In genomic region chr1:24018611-24019580, GRCh38 we compare ENCODE assay signal across 8 cellular contexts. TPM values are rescaled to one million over a fixed set of nuclear protein-coding genes. Genes with fewer than 3 reads are reported as not detected.
DNase-seq lines count a peak whose midpoint lies in the region; ATAC-seq, FAIRE-seq and TF ChIP-seq lines count a peak whose summit lies in the region.

No MANE protein-coding gene starts in this region.

- no peak overlapping the region for H2AFZ ChIP-seq in smooth muscle cell (ENCODE audit: low read depth)

- no peak overlapping the region for H3K4me3 Mint-ChIP-seq in activated T-cell treated with anti-CD3 and anti-CD28 coated beads, Interleukin-2, amount 50 U/mL, for 4 hours

- H3K36me3 ChIP-seq in kidney (ENCODE audit: control insufficient read depth in 1 of 2, insufficient read depth in 2 of 2, low read length in 2 of 2): no peaks in the 10 kb centered on the region
- no peaks in the 10 kb centered on the region for H3K36me3 ChIP-seq in smooth muscle cell (ENCODE audit: low read depth)

- H3K9me3 Mint-ChIP-seq in activated T-cell treated with anti-CD3 and anti-CD28 coated beads, Interleukin-2, amount 50 U/mL, for 4 hours: no peaks in the 10 kb centered on the region

- FAIRE-seq in kidney (lab: Jason Lieb, UNC): peak; percentile 66

- no peak for TF ChIP-seq CTCF in LNCaP clone FGC (IDR thresholded peaks at IDR 0.05; ENCODE audit: control insufficient read depth, extremely low read depth, insufficient read depth)
- no peak for TF ChIP-seq CTCF in cardiac fibroblast (IDR thresholded peaks at IDR 0.05; ENCODE audit: low read depth, low read length)
- TF ChIP-seq CTCF in kidney (IDR thresholded peaks at IDR 0.05; ENCODE audit: borderline replicate concordance, extremely low read depth, insufficient read depth): no peak
- TF ChIP-seq CTCF in smooth muscle cell (IDR thresholded peaks at IDR 0.05; ENCODE audit: borderline replicate concordance, insufficient read depth, poor library complexity, severe bottlenecking): no peak

- no peak for ATAC-seq in activated T-cell treated with anti-CD3 and anti-CD28 coated beads, Interleukin-2, amount 50 U/mL, for 4 hours

- no peaks in the 10 kb centered on the region for H3K27me3 ChIP-seq in smooth muscle cell (ENCODE audit: low read depth)

- H3K4me1 ChIP-seq in kidney (ENCODE audit: control insufficient read depth in 1 of 2, insufficient read depth in 1 of 2, low read depth in 1 of 2, low read length in 2 of 2) (peaks cover 14 to 26% of the 10 kb centered on the region in 2 donors), smooth muscle cell (ENCODE audit: low read depth) (peaks cover 3% of the 10 kb centered on the region)

- H3K79me2 ChIP-seq in smooth muscle cell (ENCODE audit: low read depth): no peaks in the 10 kb centered on the region

- H4K20me1 ChIP-seq in smooth muscle cell (ENCODE audit: low read depth): no peaks in the 10 kb centered on the region

- H3K4me3 ChIP-seq in LNCaP clone FGC (ENCODE audit: low read depth, low read length): no peak overlapping the region
- peak overlapping the region in 1 of 2 donors; percentile 7 for H3K4me3 ChIP-seq in cardiac fibroblast (replicated peaks in 1 of 2; ENCODE audit: low read depth in 2 of 2, low read length in 2 of 2)
- peak overlapping the region in 1 of 2 donors; percentile 39 for H3K4me3 ChIP-seq in kidney (ENCODE audit: low read length in 2 of 2)
- H3K4me3 ChIP-seq in smooth muscle cell: no peak overlapping the region

- H3K36me3 Mint-ChIP-seq in activated T-cell treated with anti-CD3 and anti-CD28 coated beads, Interleukin-2, amount 50 U/mL, for 4 hours (ENCODE audit: insufficient read depth): no peaks in the 10 kb centered on the region

- peak overlapping the region; percentile 77 for H3K4me2 ChIP-seq in smooth muscle cell

- H3K9me3 ChIP-seq in kidney (ENCODE audit: control insufficient read depth in 1 of 2, low read length in 2 of 2): no peaks in the 10 kb centered on the region
- H3K9me3 ChIP-seq in smooth muscle cell (replicated peaks; ENCODE audit: low read depth): no peaks in the 10 kb centered on the region

- peaks cover 8% of the 10 kb centered on the region for H3F3A ChIP-seq in smooth muscle cell (ENCODE audit: low read depth)

- in situ Hi-C loops in ACHN (cut with HindIII; ENCODE audit: low pct_ligation_motif_present, low pct_unique_long_range_greater_than_20kb, low sequenced_read_pairs): loop anchor here (10.0 kb wide), 1 partner anchor 54 kb away; no protein-coding TSS in a partner anchor

- H3K9ac ChIP-seq in kidney (ENCODE audit: low read length in 2 of 2) (peak overlapping the region; percentile 7 to 56), smooth muscle cell (ENCODE audit: low read depth) (peak overlapping the region; percentile 77)

- H3K4me1 Mint-ChIP-seq in activated T-cell treated with anti-CD3 and anti-CD28 coated beads, Interleukin-2, amount 50 U/mL, for 4 hours (ENCODE audit: low read depth): no peaks in the 10 kb centered on the region

- H3K27me3 Mint-ChIP-seq in activated T-cell treated with anti-CD3 and anti-CD28 coated beads, Interleukin-2, amount 50 U/mL, for 4 hours (ENCODE audit: low read depth): no peaks in the 10 kb centered on the region

- peak; percentile 97 for DNase-seq in ACHN
- DNase-seq in LNCaP clone FGC (ENCODE audit: low read depth): peak; percentile 90
- DNase-seq in cardiac fibroblast (ENCODE audit: low read depth in 2 of 2): peak; percentile 100
- peak; percentile 97 for DNase-seq in kidney
- peak; percentile 73 for DNase-seq in smooth muscle cell (lab: John Stamatoyannopoulos, UW; ENCODE audit: unreplicated experiment)
- DNase-seq in activated T-cell treated with anti-CD3 and anti-CD28 coated beads, Interleukin-2, amount 50 U/mL, for 4 hours: no peak
- no peak for DNase-seq in activated CD4-positive, CD25-positive, alpha-beta regulatory T cell treated with anti-CD3 and anti-CD28 coated beads, Interleukin-2, amount 50 U/mL, for 72 hours
- no peak for DNase-seq in T-helper 1 cell

- intact Hi-C loops in kidney (cut with DNase I): no loop called here

- WGBS in smooth muscle cell (ENCODE audit: low lambda C conversion rate): 44% methylated on average over 20 of the region's 20 CpGs

- H3K27ac ChIP-seq in kidney (ENCODE audit: low read depth in 2 of 2, low read length in 2 of 2) (peak overlapping the region; percentile 82 to 96), smooth muscle cell (ENCODE audit: low read depth) (peak overlapping the region; percentile 91)

RNA-seq across cellular contexts. Expression of gene SRSF10, which starts 38.8 kb away (rescaled TPM):
- total RNA-seq in kidney: 96.2 TPM
- polyA plus RNA-seq in kidney (ENCODE audit: insufficient read depth, low read depth, low replicate concordance): 48.5 TPM
- total RNA-seq in smooth muscle cell: 93.7 and 111 TPM in 2 replicates
- 86.8 and 87.1 TPM in 2 replicates for polyA plus RNA-seq in smooth muscle cell
- total RNA-seq in activated T-cell treated with anti-CD3 and anti-CD28 coated beads, Interleukin-2, amount 50 U/mL, for 4 hours: 100 to 1,000 TPM; 238 to 250 (median 241) TPM

RNA-seq across cellular contexts. Expression of gene PNRC2, which starts 59.3 kb away (rescaled TPM):
- 107 TPM for total RNA-seq in kidney
- 86.3 TPM for polyA plus RNA-seq in kidney (ENCODE audit: insufficient read depth, low read depth, low replicate concordance)
- total RNA-seq in smooth muscle cell: 77.8 and 98.5 TPM in 2 replicates
- 53.3 and 55.8 TPM in 2 replicates for polyA plus RNA-seq in smooth muscle cell
- 100 to 1,000 TPM; 168 to 179 (median 168) TPM for total RNA-seq in activated T-cell treated with anti-CD3 and anti-CD28 coated beads, Interleukin-2, amount 50 U/mL, for 4 hours

Comparison
In these comparisons a context has a peak if more than half of its experiments do, and no peak if none do; other contexts are left out.
1. DNase-seq: peak in ACHN (single experiment), LNCaP clone FGC (single experiment), cardiac fibroblast (2 of 2), kidney (single experiment) and smooth muscle cell (single experiment); none in activated T-cell treated with anti-CD3 and anti-CD28 coated beads, Interleukin-2, amount 50 U/mL, for 4 hours (single experiment), activated CD4-positive, CD25-positive, alpha-beta regulatory T cell treated with anti-CD3 and anti-CD28 coated beads, Interleukin-2, amount 50 U/mL, for 72 hours (single experiment) and T-helper 1 cell (0 of 5).